8 cellular contexts compared by ENCODE assay signal in the genomic region with DNA sequence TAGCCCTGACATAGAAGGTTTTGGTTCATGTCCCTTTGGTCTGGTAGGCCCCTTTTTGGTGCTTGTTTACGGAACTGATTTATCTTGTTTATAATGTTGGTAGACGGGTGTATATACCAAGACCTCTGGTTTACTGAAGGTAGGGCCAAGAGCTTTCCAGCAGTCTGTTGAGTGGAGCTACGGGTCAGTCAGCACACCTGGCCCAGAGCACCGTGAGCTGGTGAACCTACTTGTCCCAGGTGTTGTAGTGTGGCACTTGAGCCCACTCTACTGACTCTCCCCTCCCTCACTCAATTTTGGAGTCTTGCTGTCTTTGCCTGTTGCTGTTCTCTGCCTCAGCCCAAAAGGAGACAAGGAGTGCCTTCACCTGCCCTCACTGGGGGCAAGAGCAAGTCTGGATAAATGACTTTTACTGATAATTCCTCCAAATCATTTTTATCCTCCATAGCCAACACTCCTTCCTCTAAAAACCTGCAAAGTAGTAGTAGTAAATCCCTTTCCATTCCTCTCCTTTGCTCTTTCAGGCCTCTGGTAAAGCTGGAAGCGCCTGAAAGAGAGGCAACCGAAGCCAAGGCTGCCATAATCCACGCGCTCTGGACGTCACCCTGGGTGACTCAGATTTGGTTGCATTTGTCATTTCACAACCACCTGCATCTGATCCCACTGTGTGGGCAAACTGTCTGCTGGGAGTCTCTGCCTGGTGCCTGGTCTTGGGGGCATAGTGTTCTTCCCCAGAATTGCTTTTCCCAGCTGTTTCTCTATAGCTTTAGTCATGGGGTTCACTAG. TPM values are rescaled to one million over a fixed set of nuclear protein-coding genes. Genes with fewer than 3 reads are reported as not detected.
DNase-seq lines count a peak whose midpoint lies in the region; ATAC-seq and TF ChIP-seq lines count a peak whose summit lies in the region.

No MANE protein-coding gene starts in this region.

- no peak for TF ChIP-seq EP300 in upper lobe of left lung (IDR thresholded peaks at IDR 0.05)

- DNase-seq in Right ventricle myocardium superior: no peak
- DNase-seq in Right ventricle myocardium inferior (ENCODE audit: missing footprints): no peak
- DNase-seq in activated T-cell treated with anti-CD3 and anti-CD28 coated beads, Interleukin-2, amount 50 U/mL, for 48 hours: peak; percentile 67 to 69
- DNase-seq in kidney tubule cell (ENCODE audit: low spot score): peak; percentile 23
- DNase-seq in upper lobe of left lung: peak in 1 of 2 donors; percentile 72
- DNase-seq in DMS153 (lab: John Stamatoyannopoulos, UW): no peak
- DNase-seq in DMS 273 treated with DMSO at 0.1 percent for 48 hours (lab: John Stamatoyannopoulos, UW): no peak
- DNase-seq in GM10266 (ENCODE audit: extremely low spot score): no peak

- H3K36me3 ChIP-seq in upper lobe of left lung: no peaks in the 10 kb centered on the region

- H3K4me3 ChIP-seq in upper lobe of left lung: no peak overlapping the region

- 67 to 79% methylated on average over 9 of the region's 9 CpGs for WGBS in upper lobe of left lung, 2 donors

- H3K9me3 ChIP-seq in upper lobe of left lung: no peaks in the 10 kb centered on the region

- H3K4me1 ChIP-seq in upper lobe of left lung: peaks cover 17 to 41% (median 32%) of the 10 kb centered on the region in 4 donors

- ATAC-seq in Right ventricle myocardium superior (ENCODE audit: poor library complexity): peak; percentile 38
- no peak for ATAC-seq in Right ventricle myocardium inferior
- ATAC-seq in upper lobe of left lung (ENCODE audit: low FRiP score in 2 of 2): peak; percentile 77 to 79

- peak overlapping the region; percentile 39 to 80 (median 69) for H3K27ac ChIP-seq in upper lobe of left lung

- no peaks in the 10 kb centered on the region for H3K27me3 ChIP-seq in upper lobe of left lung

- no peak for TF ChIP-seq POLR2A in upper lobe of left lung (IDR thresholded peaks at IDR 0.05)

- TF ChIP-seq CTCF in upper lobe of left lung (IDR thresholded peaks at IDR 0.05): no peak
- TF ChIP-seq CTCF in GM10266 (IDR thresholded peaks at IDR 0.05; ENCODE audit: control insufficient read depth, insufficient read depth, low read depth, missing control alignments): no peak

- intact Hi-C loops in Right ventricle myocardium superior (cut with DNase I) (no loop called here), Right ventricle myocardium inferior (cut with DNase I) (no loop called here)

RNA-seq across cellular contexts. Expression of gene RREB1, which starts 22.2 kb away (rescaled TPM):
- total RNA-seq in Right ventricle myocardium superior (34.2 TPM), Right ventricle myocardium inferior (34.2 TPM), upper lobe of left lung (100 to 1,000 TPM in 2 of 6 donors, 10 to 100 TPM in 4; 44.2 to 112 (median 60.5) TPM)

Comparison
In these comparisons a context has a peak if more than half of its experiments do, and no peak if none do; other contexts are left out.
1. DNase-seq: peak in activated T-cell treated with anti-CD3 and anti-CD28 coated beads, Interleukin-2, amount 50 U/mL, for 48 hours (2 of 2) and kidney tubule cell (single experiment); none in Right ventricle myocardium superior (single experiment), Right ventricle myocardium inferior (single experiment), DMS153 (single experiment), DMS 273 treated with DMSO at 0.1 percent for 48 hours (single experiment) and GM10266 (single experiment).